Comparison of ENCODE assay signal across 1 cellular context in genomic region chr6:105992315-105992961, GRCh38.
TF ChIP-seq lines count a peak whose summit lies in the region.

No MANE protein-coding gene starts in this region.

TF ChIP-seq in K562, 482 proteins besides CTCF, POLR2A, EP300 and RAD21 (continued from another document and continues in another):
- 0 out of 2 replicates have a peak, but pooled peaks have one; percentile 30 for TF ChIP-seq MITF (IDR thresholded peaks at IDR 0.05)
- TF ChIP-seq ZFP36 (IDR thresholded peaks at IDR 0.05; ENCODE audit: low read depth, low read length, partially characterized antibody) = no peak
- no peak for TF ChIP-seq SMAD3 (CRISPR knock-in tag; conservative IDR thresholded peaks at IDR 0.05)
- TF ChIP-seq CHD1 (IDR thresholded peaks at IDR 0.05; ENCODE audit: low read length) = no peak
- TF ChIP-seq ZNF253 (CRISPR knock-in tag; conservative IDR thresholded peaks at IDR 0.05) = no peak
- no peak for TF ChIP-seq THRA (IDR thresholded peaks at IDR 0.05)
- no peak for TF ChIP-seq NCOA2 (IDR thresholded peaks at IDR 0.05; ENCODE audit: partially characterized antibody in 2 of 2)
- peak; percentile 50; the same call in 1 of the 2 replicates for TF ChIP-seq POLR2H (tag; IDR thresholded peaks at IDR 0.05; ENCODE audit: low read depth)
- TF ChIP-seq GMEB1 (CRISPR knock-in tag; IDR thresholded peaks at IDR 0.05) = peak; percentile 49
- TF ChIP-seq CCNT2 (IDR thresholded peaks at IDR 0.05; ENCODE audit: borderline replicate concordance, extremely low read depth, insufficient read length, low read depth, low read length) = peak; percentile 42
- 0 out of 2 replicates have a peak, but pooled peaks have one; percentile 20 for TF ChIP-seq IRF1 (CRISPR knock-in tag; IDR thresholded peaks at IDR 0.05; ENCODE audit: borderline replicate concordance)
- no peak for TF ChIP-seq SNIP1 (IDR thresholded peaks at IDR 0.05; ENCODE audit: low read depth)
- no peak for TF ChIP-seq ZNF785 (CRISPR knock-in tag; IDR thresholded peaks at IDR 0.05)
- peak; percentile 50 for TF ChIP-seq TAF1 (IDR thresholded peaks at IDR 0.05; ENCODE audit: control insufficient read depth, extremely low read depth, insufficient read depth, low read length, severe bottlenecking)
- peak; percentile 39 for TF ChIP-seq POLR2B (IDR thresholded peaks at IDR 0.05; ENCODE audit: low read depth, partially characterized antibody)
- TF ChIP-seq SAFB2 (IDR thresholded peaks at IDR 0.05; ENCODE audit: borderline replicate concordance, low read depth, low read length, severe bottlenecking) = no peak
- TF ChIP-seq NUFIP1 (IDR thresholded peaks at IDR 0.05; ENCODE audit: partially characterized antibody) = no peak
- no peak for TF ChIP-seq HES1 (IDR thresholded peaks at IDR 0.05; ENCODE audit: low read depth)
- TF ChIP-seq ZFX (CRISPR knock-in tag; IDR thresholded peaks at IDR 0.05) = peak; percentile 78; the same call in 1 of the 2 replicates
- peak; percentile 13; the same call in 1 of the 2 replicates for TF ChIP-seq CTBP1 (IDR thresholded peaks at IDR 0.05; ENCODE audit: borderline replicate concordance)
- peak; percentile 31 to 46; a peak in 3 of 4 replicates for TF ChIP-seq MNT (conservative IDR thresholded peaks at IDR 0.05)
- no peak for TF ChIP-seq FOXP4 (CRISPR knock-in tag; IDR thresholded peaks at IDR 0.05; ENCODE audit: borderline replicate concordance)
- peak; percentile 34; the same call in 1 of the 2 replicates for TF ChIP-seq RB1 (IDR thresholded peaks at IDR 0.05; ENCODE audit: low read depth)
- 0 out of 2 replicates have a peak, but pooled peaks have one; percentile 17 for TF ChIP-seq FOSL1 (tag; conservative IDR thresholded peaks at IDR 0.05)
- no peak for TF ChIP-seq ZNF23 (CRISPR knock-in tag; IDR thresholded peaks at IDR 0.05)
- TF ChIP-seq CBX8 (IDR thresholded peaks at IDR 0.05; ENCODE audit: borderline replicate concordance, extremely low read depth, low read depth, low read length, poor library complexity, severe bottlenecking) = no peak
- no peak for TF ChIP-seq BRD4 (IDR thresholded peaks at IDR 0.05)
- TF ChIP-seq TCF15 (CRISPR knock-in tag; IDR thresholded peaks at IDR 0.05) = no peak
- TF ChIP-seq ZEB2 (IDR thresholded peaks at IDR 0.05) = peak; percentile 21; the same call in 1 of the 2 replicates
- TF ChIP-seq TFAP4 (CRISPR knock-in tag; IDR thresholded peaks at IDR 0.05; ENCODE audit: borderline replicate concordance) = peak; percentile 62
- no peak for TF ChIP-seq ZNF146 (CRISPR knock-in tag; IDR thresholded peaks at IDR 0.05; ENCODE audit: unreplicated experiment)
- 0 out of 2 replicates have a peak, but pooled peaks have one; percentile 50 for TF ChIP-seq SREBF1 (IDR thresholded peaks at IDR 0.05; ENCODE audit: borderline replicate concordance, low read depth, low read length)
- TF ChIP-seq SAP30 (IDR thresholded peaks at IDR 0.05; ENCODE audit: borderline replicate concordance, insufficient read depth, low read depth, low read length, poor library complexity, severe bottlenecking) = peak; percentile 12
- no peak for TF ChIP-seq ZC3H4 (CRISPR knock-in tag; IDR thresholded peaks at IDR 0.05; ENCODE audit: borderline replicate concordance)
- TF ChIP-seq POLR3G (IDR thresholded peaks at IDR 0.05; ENCODE audit: extremely low read depth, insufficient read length, insufficient replicate concordance) = no peak
- 0 out of 2 replicates have a peak, but pooled peaks have one; percentile 33 for TF ChIP-seq EP400 (IDR thresholded peaks at IDR 0.05)
- TF ChIP-seq KDM5B (IDR thresholded peaks at IDR 0.05; ENCODE audit: insufficient replicate concordance, low read depth, low read length) = no peak
- no peak for TF ChIP-seq IFI16 (CRISPR knock-in tag; IDR thresholded peaks at IDR 0.05)
- TF ChIP-seq ETV5 (CRISPR knock-in tag; IDR thresholded peaks at IDR 0.05; ENCODE audit: low read depth) = peak; percentile 39; the same call in 1 of the 2 replicates
- TF ChIP-seq RAD51 (IDR thresholded peaks at IDR 0.05; ENCODE audit: borderline replicate concordance, low read depth) = peak; percentile 99
